In genomic region chr5:132010645-132011560, GRCh38 we compare ENCODE assay signal across 9 cellular contexts. TPM values are rescaled to one million over a fixed set of nuclear protein-coding genes. Genes with fewer than 3 reads are reported as not detected.
DNase-seq lines count a peak whose midpoint lies in the region; ATAC-seq and TF ChIP-seq lines count a peak whose summit lies in the region.
"Had no signal": no experiment of that assay in that cellular context is flagged by ENCODE, and none has a peak within 500 bp of the region (broad histone marks: within the 10 kb centered on the region; RNA-seq: fewer than 3 reads in every experiment).

No MANE protein-coding gene starts in this region.

- no peaks in the 10 kb centered on the region for H3K36me3 ChIP-seq in left lung
- H3K36me3 ChIP-seq in testis (ENCODE audit: low read depth, missing control alignments), result no peaks in the 10 kb centered on the region

- WGBS in testis, 2 donors, result 16 to 29% methylated on average over 13 to 43 of the region's 43 CpGs

- POLR2A ChIA-PET in activated CD4-positive, alpha-beta T cell treated with anti-CD3 and anti-CD28 coated beads for 36 hours (lab: Charles Lee), result interaction anchor here (0.6 kb wide), 2 partner anchors 370 to 481 kb away, joined by 3 read pairs; no protein-coding TSS in a partner anchor

- H3K27ac ChIP-seq in left lung, result no peak overlapping the region
- no peak overlapping the region for H3K27ac ChIP-seq in testis

- H3K4me1 Mint-ChIP-seq in activated CD4-positive, alpha-beta T cell treated with anti-CD3 and anti-CD28 coated beads for 36 hours, result peaks cover 18% of the 10 kb centered on the region

- H3K27me3 Mint-ChIP-seq in activated CD4-positive, alpha-beta T cell treated with anti-CD3 and anti-CD28 coated beads for 36 hours, result peaks cover 48% of the 10 kb centered on the region

- no peak overlapping the region for H3K27ac Mint-ChIP-seq in activated CD4-positive, alpha-beta T cell treated with anti-CD3 and anti-CD28 coated beads for 36 hours

- TF ChIP-seq CTCF in astrocyte of the cerebellum (IDR thresholded peaks at IDR 0.05; ENCODE audit: low read depth, low read length, missing control alignments), result no peak
- no peak for TF ChIP-seq CTCF in left lung (IDR thresholded peaks at IDR 0.05)
- TF ChIP-seq CTCF in testis (IDR thresholded peaks at IDR 0.05), result no peak

- no peaks in the 10 kb centered on the region for H3K9me3 Mint-ChIP-seq in activated CD4-positive, alpha-beta T cell treated with anti-CD3 and anti-CD28 coated beads for 36 hours (ENCODE audit: low read depth)

- peak; percentile 3 for DNase-seq in activated CD4-positive, alpha-beta T cell treated with anti-CD3 and anti-CD28 coated beads for 36 hours
- DNase-seq in activated CD4-positive, alpha-beta T cell treated with anti-CD3 and anti-CD28 coated beads, Interleukin-2, amount 50 U/mL, for 1 hour, result no peak
- no peak for DNase-seq in astrocyte of the cerebellum (ENCODE audit: low read depth)
- DNase-seq in left lung, result no peak
- no peak for DNase-seq in testis
- no peak for DNase-seq in AML-193 (lab: John Stamatoyannopoulos, UW)
- no peak for DNase-seq in NCI-H2196 (lab: John Stamatoyannopoulos, UW; ENCODE audit: unreplicated experiment)
- DNase-seq in SKM-1 (lab: John Stamatoyannopoulos, UW; ENCODE audit: unreplicated experiment), result no peak
- DNase-seq: EL had no signal

- H3K4me3 ChIP-seq in astrocyte of the cerebellum (ENCODE audit: low read depth, low read length) (peak overlapping the region; percentile 47), left lung (peak overlapping the region; percentile 38 to 45), testis (peak overlapping the region; percentile 56)

- H3K36me3 Mint-ChIP-seq in activated CD4-positive, alpha-beta T cell treated with anti-CD3 and anti-CD28 coated beads for 36 hours (ENCODE audit: low read depth), result no peaks in the 10 kb centered on the region

- intact Hi-C loops in activated CD4-positive, alpha-beta T cell treated with anti-CD3 and anti-CD28 coated beads for 36 hours (cut with DNase I, micrococcal nuclease), result no loop called here
- intact Hi-C loops in left lung (cut with DNase I), result no loop called here
- intact Hi-C loops in testis (cut with DNase I; ENCODE audit: low total_unique reads), result no loop called here

- ATAC-seq in activated CD4-positive, alpha-beta T cell treated with anti-CD3 and anti-CD28 coated beads for 36 hours, result no peak
- no peak for ATAC-seq in left lung

- H3K4me1 ChIP-seq in left lung, result peaks cover 0 to 12% of the 10 kb centered on the region in 2 donors
- peaks cover 4% of the 10 kb centered on the region for H3K4me1 ChIP-seq in testis

- peaks cover 10 to 77% of the 10 kb centered on the region in 2 donors for H3K27me3 ChIP-seq in left lung
- H3K27me3 ChIP-seq in testis, result no peaks in the 10 kb centered on the region

- CTCF ChIA-PET in activated CD4-positive, alpha-beta T cell treated with anti-CD3 and anti-CD28 coated beads for 36 hours (lab: Charles Lee), result interaction anchor here (0.6 to 6.9 kb wide), 5 partner anchors 11 to 422 kb away, joined by 3 to 109 read pairs (median 3); no protein-coding TSS in a partner anchor

- H3K9me3 ChIP-seq in left lung (no peaks in the 10 kb centered on the region), testis (no peaks in the 10 kb centered on the region)

- peak overlapping the region; percentile 68 for H3K4me3 Mint-ChIP-seq in activated CD4-positive, alpha-beta T cell treated with anti-CD3 and anti-CD28 coated beads for 36 hours

- TF ChIP-seq POLR2A in testis (IDR thresholded peaks at IDR 0.05), result no peak

- in situ Hi-C loops in astrocyte of the cerebellum (cut with HindIII; ENCODE audit: low sequenced_read_pairs), result loop anchor here (25.0 kb wide), 3 partner anchors 324 to 574 kb away; no protein-coding TSS in a partner anchor

RNA-seq across cellular contexts. Expression of gene ACSL6, which starts 0.6 kb away (rescaled TPM):
- 1 to 10 TPM; 3.1 to 3.3 TPM for total RNA-seq in activated CD4-positive, alpha-beta T cell treated with anti-CD3 and anti-CD28 coated beads for 36 hours
- 1 to 10 TPM in 1 of 2 donors, under 1 TPM in 1; 0.68 to 1.1 TPM for total RNA-seq in left lung
- total RNA-seq in testis, result 10 to 100 TPM; 38.5 to 44.9 TPM
- 98.7 TPM for polyA plus RNA-seq in testis (ENCODE audit: insufficient read depth, low read depth, low replicate concordance)

RNA-seq across cellular contexts. Expression of gene IL3, which starts 49.6 kb away (rescaled TPM):
- total RNA-seq in activated CD4-positive, alpha-beta T cell treated with anti-CD3 and anti-CD28 coated beads for 36 hours, result 10 to 100 TPM; 10.8 to 11.6 TPM
- total RNA-seq in left lung (not detected), testis (under 1 TPM in 1 of 2 donors, not detected in 1; 0.39 TPM)
- polyA plus RNA-seq in testis (ENCODE audit: insufficient read depth, low read depth, low replicate concordance), result not detected

Comparison
In these comparisons a context has a peak if more than half of its experiments do, and no peak if none do; other contexts are left out.
1. RNA of gene ACSL6, which starts 0.6 kb away (total RNA-seq): 38.5 to 44.9 TPM in testis; 3.1 to 3.3 TPM in activated CD4-positive, alpha-beta T cell treated with anti-CD3 and anti-CD28 coated beads for 36 hours and 0.68 to 1.1 TPM in left lung; every median in the first group is over 4 times any median in the second.
2. RNA of gene IL3, which starts 49.6 kb away (total RNA-seq): 10.8 to 11.6 TPM in activated CD4-positive, alpha-beta T cell treated with anti-CD3 and anti-CD28 coated beads for 36 hours; 0.39 TPM in testis and not detected in left lung; every median in the first group is over 4 times any median in the second.
3. Peak in every context shown above with its lines, with median percentiles within 50 percentile points of each other: H3K4me3 ChIP-seq.